Comparison of ENCODE assay signal across 1 cellular context in the genomic region with DNA sequence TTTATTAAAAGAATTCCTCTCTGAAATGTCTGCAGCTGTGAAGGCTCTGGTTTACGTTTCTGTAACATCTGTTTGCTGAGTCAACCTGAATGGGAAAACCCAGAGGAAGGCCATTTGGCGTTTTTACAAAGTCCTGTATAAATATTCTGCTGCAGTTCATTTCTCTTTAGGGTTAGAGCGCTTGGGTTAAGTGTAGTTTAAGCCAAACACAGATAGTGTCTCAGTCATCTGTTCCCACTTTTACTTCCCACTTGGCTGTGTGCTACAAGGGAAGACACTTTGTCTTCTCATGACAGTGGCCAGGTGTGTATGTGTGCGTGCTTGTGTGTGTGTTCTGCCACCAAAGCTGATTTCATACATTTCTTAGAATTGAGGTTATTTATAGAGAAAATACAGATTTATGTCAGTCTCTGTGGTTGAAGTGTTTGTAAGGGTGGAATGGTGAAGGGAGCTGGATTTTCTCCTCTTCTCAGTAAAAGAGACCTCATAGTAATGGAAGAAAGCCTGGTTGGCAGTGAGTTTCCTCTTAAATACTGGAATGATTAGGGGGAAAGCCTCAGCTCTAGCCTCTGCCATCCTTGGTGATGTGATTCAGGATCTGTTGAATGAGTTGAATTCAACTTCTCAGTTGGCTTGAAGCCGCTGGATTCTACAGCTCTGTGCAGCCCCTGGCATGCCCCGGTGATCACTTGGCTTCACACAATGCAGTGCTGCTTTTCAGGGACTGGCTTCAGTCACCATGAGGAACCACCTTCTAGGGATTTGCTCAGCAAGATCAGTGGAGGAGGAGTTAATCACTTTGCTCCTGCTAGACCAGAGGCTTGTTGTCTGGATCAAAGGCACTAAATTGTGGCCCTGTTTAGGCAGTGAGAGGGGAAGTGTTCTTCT.
TF ChIP-seq lines count a peak whose summit lies in the region.

No MANE protein-coding gene starts in this region.

TF ChIP-seq in GM23338, 12 proteins besides CTCF, POLR2A, EP300 and RAD21 (continued from another document):
- TF ChIP-seq, protein P1, sequence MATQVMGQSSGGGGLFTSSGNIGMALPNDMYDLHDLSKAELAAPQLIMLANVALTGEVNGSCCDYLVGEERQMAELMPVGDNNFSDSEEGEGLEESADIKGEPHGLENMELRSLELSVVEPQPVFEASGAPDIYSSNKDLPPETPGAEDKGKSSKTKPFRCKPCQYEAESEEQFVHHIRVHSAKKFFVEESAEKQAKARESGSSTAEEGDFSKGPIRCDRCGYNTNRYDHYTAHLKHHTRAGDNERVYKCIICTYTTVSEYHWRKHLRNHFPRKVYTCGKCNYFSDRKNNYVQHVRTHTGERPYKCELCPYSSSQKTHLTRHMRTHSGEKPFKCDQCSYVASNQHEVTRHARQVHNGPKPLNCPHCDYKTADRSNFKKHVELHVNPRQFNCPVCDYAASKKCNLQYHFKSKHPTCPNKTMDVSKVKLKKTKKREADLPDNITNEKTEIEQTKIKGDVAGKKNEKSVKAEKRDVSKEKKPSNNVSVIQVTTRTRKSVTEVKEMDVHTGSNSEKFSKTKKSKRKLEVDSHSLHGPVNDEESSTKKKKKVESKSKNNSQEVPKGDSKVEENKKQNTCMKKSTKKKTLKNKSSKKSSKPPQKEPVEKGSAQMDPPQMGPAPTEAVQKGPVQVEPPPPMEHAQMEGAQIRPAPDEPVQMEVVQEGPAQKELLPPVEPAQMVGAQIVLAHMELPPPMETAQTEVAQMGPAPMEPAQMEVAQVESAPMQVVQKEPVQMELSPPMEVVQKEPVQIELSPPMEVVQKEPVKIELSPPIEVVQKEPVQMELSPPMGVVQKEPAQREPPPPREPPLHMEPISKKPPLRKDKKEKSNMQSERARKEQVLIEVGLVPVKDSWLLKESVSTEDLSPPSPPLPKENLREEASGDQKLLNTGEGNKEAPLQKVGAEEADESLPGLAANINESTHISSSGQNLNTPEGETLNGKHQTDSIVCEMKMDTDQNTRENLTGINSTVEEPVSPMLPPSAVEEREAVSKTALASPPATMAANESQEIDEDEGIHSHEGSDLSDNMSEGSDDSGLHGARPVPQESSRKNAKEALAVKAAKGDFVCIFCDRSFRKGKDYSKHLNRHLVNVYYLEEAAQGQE (IDR thresholded peaks at IDR 0.05; ENCODE audit: unreplicated experiment): no peak
- TF ChIP-seq NANOG (IDR thresholded peaks at IDR 0.05; ENCODE audit: borderline replicate concordance) (no peak), CREB1 (CRISPR knock-in tag; IDR thresholded peaks at IDR 0.05; ENCODE audit: low read depth) (no peak), STAT1 (IDR thresholded peaks at IDR 0.05; ENCODE audit: unreplicated experiment) (no peak)
